17 cellular contexts compared by ENCODE assay signal in the genomic region with DNA sequence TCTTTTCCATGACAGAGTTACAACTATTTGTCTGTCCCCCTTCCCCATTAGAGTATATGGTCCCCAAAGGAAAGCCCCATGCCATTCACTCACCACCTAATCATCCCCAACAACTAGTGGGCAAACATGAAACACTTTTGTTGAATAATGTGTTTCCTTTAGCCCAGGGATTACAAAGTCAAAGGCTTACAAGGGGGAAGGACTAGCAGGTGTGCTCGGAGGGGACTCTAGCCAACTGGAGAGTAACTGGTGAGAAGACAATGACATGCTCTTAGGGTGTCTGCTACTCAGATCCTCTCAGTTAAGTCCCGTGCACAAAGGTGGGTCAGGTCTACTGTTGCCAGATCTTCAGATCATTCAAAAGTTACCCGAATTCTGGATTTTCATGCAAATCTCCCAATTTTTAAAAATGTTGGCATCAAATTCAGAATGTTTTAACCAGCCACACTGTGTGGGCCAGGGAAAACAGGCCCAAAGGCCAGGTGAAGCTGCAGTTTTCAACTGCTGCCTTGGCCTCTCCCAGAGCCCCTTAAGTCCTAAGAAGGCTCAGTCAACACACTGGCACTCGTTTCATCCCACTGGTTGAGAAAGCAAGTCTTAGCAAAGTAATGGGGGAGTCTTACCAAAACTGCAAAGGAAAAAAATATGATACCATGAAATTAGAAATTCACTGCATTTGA. TPM values are rescaled to one million over a fixed set of nuclear protein-coding genes. Genes with fewer than 3 reads are reported as not detected.
A peak's percentile ranks its signal among the peaks of the same experiment; 100 is the strongest.
DNase-seq lines count a peak whose midpoint lies in the region; ATAC-seq, FAIRE-seq and TF ChIP-seq lines count a peak whose summit lies in the region.
"Had no signal": no experiment of that assay in that cellular context is flagged by ENCODE, and none has a peak within 500 bp of the region (broad histone marks: within the 10 kb centered on the region; RNA-seq: fewer than 3 reads in every experiment).

No MANE protein-coding gene starts in this region.

- H3K9me3 Mint-ChIP-seq in activated CD4-positive, alpha-beta T cell treated with anti-CD3 and anti-CD28 coated beads, Interleukin-2, amount 10 ng/mL, durations not matched to agents 24 days and 14 days = no peaks in the 10 kb centered on the region
- H3K9me3 Mint-ChIP-seq in activated naive CD4-positive, alpha-beta T cell treated with anti-CD3 and anti-CD28 coated beads, Interleukin-2, amount 50 U/mL, for 72 hours = peaks cover 0 to 4% of the 10 kb centered on the region in 2 donors
- H3K9me3 Mint-ChIP-seq in naive B cell = no peaks in the 10 kb centered on the region

- no peak for FAIRE-seq in GM12891 (lab: Jason Lieb, UNC)
- FAIRE-seq: TTC549 had no signal

- intact Hi-C loops in activated CD4-positive, alpha-beta T cell treated with anti-CD3 and anti-CD28 coated beads, Interleukin-2, amount 10 ng/mL, durations not matched to agents 24 days and 14 days (cut with micrococcal nuclease) = no loop called here
- intact Hi-C loops in thyroid gland (cut with DNase I) = no loop called here

- DNase-seq in activated CD4-positive, alpha-beta T cell treated with anti-CD3 and anti-CD28 coated beads, Interleukin-2, amount 10 ng/mL, durations not matched to agents 24 days and 14 days = no peak
- no peak for DNase-seq in activated CD4-positive, alpha-beta T cell treated with anti-CD3 and anti-CD28 coated beads for 4 hours
- no peak for DNase-seq in GM12891 (ENCODE audit: insufficient read length, low spot score)
- no peak for DNase-seq in activated naive CD4-positive, alpha-beta T cell treated with anti-CD3 and anti-CD28 coated beads, Interleukin-2, amount 50 U/mL, for 72 hours (ENCODE audit: low spot score in 2 of 2)
- DNase-seq in naive B cell = no peak
- no peak for DNase-seq in thyroid gland
- no peak for DNase-seq in NCI-H1417 (lab: John Stamatoyannopoulos, UW)
- DNase-seq: ACHN, dermis blood vessel endothelial cell, hypothalamus, MG63, NCI-H2107, occipital lobe, SIG-M5 had no signal

- ATAC-seq in activated naive CD4-positive, alpha-beta T cell treated with anti-CD3 and anti-CD28 coated beads, Interleukin-2, amount 50 U/mL, for 72 hours = peak; percentile 11 to 54
- ATAC-seq in naive B cell (ENCODE audit: low read depth in 2 of 2) (no peak), HG02678 (IDR thresholded peaks at IDR 0.05; ENCODE audit: unreplicated experiment) (no peak)

- no peaks in the 10 kb centered on the region for H3K27me3 ChIP-seq in thyroid gland
- H3K27me3 ChIP-seq: MG63 had no signal

- no peak overlapping the region for H3K4me3 Mint-ChIP-seq in activated CD4-positive, alpha-beta T cell treated with anti-CD3 and anti-CD28 coated beads, Interleukin-2, amount 10 ng/mL, durations not matched to agents 24 days and 14 days
- H3K4me3 Mint-ChIP-seq in naive B cell = no peak overlapping the region

- no peaks in the 10 kb centered on the region for H3K27me3 Mint-ChIP-seq in activated CD4-positive, alpha-beta T cell treated with anti-CD3 and anti-CD28 coated beads, Interleukin-2, amount 10 ng/mL, durations not matched to agents 24 days and 14 days
- H3K27me3 Mint-ChIP-seq in naive B cell = no peaks in the 10 kb centered on the region

- peaks cover 28% of the 10 kb centered on the region for H3K4me1 Mint-ChIP-seq in activated CD4-positive, alpha-beta T cell treated with anti-CD3 and anti-CD28 coated beads, Interleukin-2, amount 10 ng/mL, durations not matched to agents 24 days and 14 days
- H3K4me1 Mint-ChIP-seq in naive B cell = peaks cover 4 to 11% (median 4%) of the 10 kb centered on the region in 3 donors

- 81 to 82% methylated on average over 4 of the region's 4 CpGs for WGBS in thyroid gland, 2 donors

- H3K4me1 ChIP-seq in thyroid gland = no peaks in the 10 kb centered on the region

- peaks cover 71% of the 10 kb centered on the region for H3K36me3 Mint-ChIP-seq in activated CD4-positive, alpha-beta T cell treated with anti-CD3 and anti-CD28 coated beads, Interleukin-2, amount 10 ng/mL, durations not matched to agents 24 days and 14 days (ENCODE audit: low read depth)
- H3K36me3 Mint-ChIP-seq in activated naive CD4-positive, alpha-beta T cell treated with anti-CD3 and anti-CD28 coated beads, Interleukin-2, amount 50 U/mL, for 72 hours = peaks cover 0 to 50% of the 10 kb centered on the region in 2 donors
- peaks cover 5 to 9% of the 10 kb centered on the region in 2 donors for H3K36me3 Mint-ChIP-seq in naive B cell

- no peak overlapping the region for H3K4me3 ChIP-seq in thyroid gland (replicated peaks in 1 of 3)
- H3K4me3 ChIP-seq: MG63, smooth muscle cell had no signal

- TF ChIP-seq CTCF in thyroid gland (IDR thresholded peaks at IDR 0.05) = no peak

- TF ChIP-seq POLR2A in GM12891 (IDR thresholded peaks at IDR 0.05; ENCODE audit: low read depth, low read length) = peak; percentile 33
- TF ChIP-seq POLR2A in thyroid gland (IDR thresholded peaks at IDR 0.05) = no peak

- no peak overlapping the region for H3K27ac ChIP-seq in thyroid gland

- no peaks in the 10 kb centered on the region for H3K9me3 ChIP-seq in thyroid gland
- H3K9me3 ChIP-seq: MG63 had no signal

- H3K27ac Mint-ChIP-seq in activated CD4-positive, alpha-beta T cell treated with anti-CD3 and anti-CD28 coated beads, Interleukin-2, amount 10 ng/mL, durations not matched to agents 24 days and 14 days = peak overlapping the region; percentile 22
- H3K27ac Mint-ChIP-seq in activated naive CD4-positive, alpha-beta T cell treated with anti-CD3 and anti-CD28 coated beads, Interleukin-2, amount 50 U/mL, for 72 hours = peak overlapping the region; percentile 60 to 86
- peak overlapping the region in 5 of 6 donors; percentile 59 to 93 (median 66) for H3K27ac Mint-ChIP-seq in naive B cell

- H3K36me3 ChIP-seq in thyroid gland = no peaks in the 10 kb centered on the region

TF ChIP-seq in GM12891, 5 proteins besides CTCF, POLR2A, EP300 and RAD21:
- peak; percentile 69 for TF ChIP-seq POLR2AphosphoS5 (IDR thresholded peaks at IDR 0.05; ENCODE audit: low read depth, low read length)
- TF ChIP-seq SPI1 (IDR thresholded peaks at IDR 0.05; ENCODE audit: low read depth, low read length) = no peak

RNA-seq across cellular contexts. Expression of gene NUDT4, which starts 29.7 kb away (rescaled TPM):
- 86.6 and 94.5 TPM in 2 replicates for total RNA-seq in activated CD4-positive, alpha-beta T cell treated with anti-CD3 and anti-CD28 coated beads, Interleukin-2, amount 10 ng/mL, durations not matched to agents 24 days and 14 days
- polyA plus RNA-seq in GM12891 (2012; ENCODE audit: low read depth, missing spikeins) = 30.4 TPM
- total RNA-seq in activated naive CD4-positive, alpha-beta T cell treated with anti-CD3 and anti-CD28 coated beads, Interleukin-2, amount 50 U/mL, for 72 hours = 10 to 100 TPM; 65.6 to 88.9 TPM
- 10 to 100 TPM; 50.4 to 81.1 (median 70.4) TPM for polyA plus RNA-seq in naive B cell (ENCODE audit: low read depth in 6 of 6)
- total RNA-seq in thyroid gland = 100 to 1,000 TPM; 102 to 125 (median 110) TPM

RNA-seq across cellular contexts. Expression of gene UBE2N, which starts 34.3 kb away (rescaled TPM):
- 225 and 243 TPM in 2 replicates for total RNA-seq in activated CD4-positive, alpha-beta T cell treated with anti-CD3 and anti-CD28 coated beads, Interleukin-2, amount 10 ng/mL, durations not matched to agents 24 days and 14 days
- polyA plus RNA-seq in GM12891 (2012; ENCODE audit: low read depth, missing spikeins) = 189 TPM
- total RNA-seq in activated naive CD4-positive, alpha-beta T cell treated with anti-CD3 and anti-CD28 coated beads, Interleukin-2, amount 50 U/mL, for 72 hours = 100 to 1,000 TPM; 164 to 188 TPM
- 100 to 1,000 TPM; 152 to 210 (median 157) TPM for polyA plus RNA-seq in naive B cell (ENCODE audit: low read depth in 6 of 6)
- total RNA-seq in thyroid gland = 10 to 100 TPM; 22.3 to 55.9 (median 30.8) TPM

RNA-seq across cellular contexts. Expression of gene MRPL42, which starts 59.9 kb away (rescaled TPM):
- 92.4 and 96.0 TPM in 2 replicates for total RNA-seq in activated CD4-positive, alpha-beta T cell treated with anti-CD3 and anti-CD28 coated beads, Interleukin-2, amount 10 ng/mL, durations not matched to agents 24 days and 14 days
- 45.4 TPM for polyA plus RNA-seq in GM12891 (2012; ENCODE audit: low read depth, missing spikeins)
- 10 to 100 TPM; 60.9 to 64.0 TPM for total RNA-seq in activated naive CD4-positive, alpha-beta T cell treated with anti-CD3 and anti-CD28 coated beads, Interleukin-2, amount 50 U/mL, for 72 hours
- polyA plus RNA-seq in naive B cell (ENCODE audit: low read depth in 6 of 6) = 10 to 100 TPM; 80.8 to 98.2 (median 87.9) TPM
- 10 to 100 TPM; 42.1 to 71.8 (median 64.0) TPM for total RNA-seq in thyroid gland

Comparison
In these comparisons a context has a peak if more than half of its experiments do, and no peak if none do; other contexts are left out.
1. H3K27ac Mint-ChIP-seq: peak in every context shown above with its lines; median percentile 73 in activated naive CD4-positive, alpha-beta T cell treated with anti-CD3 and anti-CD28 coated beads, Interleukin-2, amount 50 U/mL, for 72 hours; 66 in naive B cell; 22 in activated CD4-positive, alpha-beta T cell treated with anti-CD3 and anti-CD28 coated beads, Interleukin-2, amount 10 ng/mL, durations not matched to agents 24 days and 14 days.
2. ATAC-seq: peak in activated naive CD4-positive, alpha-beta T cell treated with anti-CD3 and anti-CD28 coated beads, Interleukin-2, amount 50 U/mL, for 72 hours (2 of 2); none in naive B cell (0 of 2) and HG02678 (single experiment).